ENCODE assay signal across 28 cellular contexts in the genomic region with DNA sequence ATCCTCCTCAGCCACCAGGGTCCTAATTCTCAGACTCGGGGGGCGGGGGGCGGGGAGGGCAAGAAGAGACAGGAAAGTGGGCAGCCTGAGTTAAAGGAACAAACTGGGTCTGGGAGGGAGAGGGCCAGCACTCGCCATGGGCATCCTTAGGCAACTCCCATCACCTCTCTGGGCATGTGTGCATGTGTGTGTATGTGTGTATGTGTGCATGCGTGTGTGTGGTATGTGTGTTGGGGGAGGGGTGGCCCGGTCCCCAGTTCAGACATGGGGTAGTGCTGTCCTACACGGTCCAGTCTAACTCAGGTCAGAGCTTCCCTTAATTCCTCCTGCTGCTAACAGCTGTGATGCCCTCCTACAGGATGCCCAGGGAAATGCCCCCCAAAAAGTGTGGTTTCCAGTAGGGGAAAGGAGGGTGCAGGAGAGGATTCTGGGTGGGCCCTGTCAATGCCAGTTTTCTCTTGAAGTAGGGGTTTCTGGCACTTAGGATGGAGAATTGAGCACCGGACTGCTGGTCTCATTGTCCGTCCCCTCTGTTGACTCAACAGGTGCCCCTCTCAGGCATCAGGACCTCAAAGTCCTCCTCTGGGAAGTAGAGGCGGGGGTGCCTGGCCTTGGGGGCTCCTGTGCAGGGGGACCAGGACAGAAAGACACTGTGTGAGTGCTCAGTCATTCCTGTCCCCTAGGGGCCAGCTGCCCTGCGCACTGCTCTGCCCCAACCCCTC. TPM values are rescaled to one million over a fixed set of nuclear protein-coding genes. Genes with fewer than 3 reads are reported as not detected.
DNase-seq lines count a peak whose midpoint lies in the region; ATAC-seq and TF ChIP-seq lines count a peak whose summit lies in the region.
"Had no signal": no experiment of that assay in that cellular context is flagged by ENCODE, and none has a peak within 500 bp of the region (broad histone marks: within the 10 kb centered on the region; RNA-seq: fewer than 3 reads in every experiment).

No MANE protein-coding gene starts in this region.

- no peak overlapping the region for H2BK15ac ChIP-seq in IMR-90 (ENCODE audit: low read depth, low read length)

- no peak overlapping the region for H3K4me3 Mint-ChIP-seq in activated CD8-positive, alpha-beta T cell treated with anti-CD3 and anti-CD28 coated beads for 36 hours
- no peak overlapping the region for H3K4me3 Mint-ChIP-seq in activated CD8-positive, alpha-beta T cell treated with anti-CD3 and anti-CD28 coated beads, Interleukin-2, amount 10 ng/mL, durations not matched to agents 7 days and 5 days
- no peak overlapping the region for H3K4me3 Mint-ChIP-seq in activated naive CD4-positive, alpha-beta T cell treated with anti-CD3 and anti-CD28 coated beads for 36 hours
- H3K4me3 Mint-ChIP-seq: activated naive CD8-positive, alpha-beta T cell; activated T-helper 17 cell treated with anti-CD3 and anti-CD28 coated beads, Interleukin-2, amount 50 U/mL, for 72 hours; HFFc6; naive thymus-derived CD8-positive, alpha-beta T cell; T-cell; WTC11 had no signal

- no peak overlapping the region for H3K14ac ChIP-seq in IMR-90 (replicated peaks; ENCODE audit: low read depth, low read length)

- no peaks in the 10 kb centered on the region for H3K79me1 ChIP-seq in IMR-90 (ENCODE audit: low read depth in 1 of 2, low read length in 2 of 2)

- H3K27ac ChIP-seq in IMR-90 (ENCODE audit: insufficient read depth, low read length) (no peak overlapping the region), spleen (no peak overlapping the region)
- H3K27ac ChIP-seq: ascending aorta, cardiac muscle cell, skin epidermis, testis, uterus had no signal

- H3K4me3 ChIP-seq in IMR-90 (ENCODE audit: insufficient read depth, low read depth, low read length) (no peak overlapping the region), spleen (no peak overlapping the region)
- H3K4me3 ChIP-seq: ascending aorta, cardiac muscle cell, K562, skin epidermis, testis, uterus had no signal

- no peak for TF ChIP-seq CTCF in activated CD8-positive, alpha-beta T cell treated with anti-CD3 and anti-CD28 coated beads for 36 hours (IDR thresholded peaks at IDR 0.05)
- TF ChIP-seq CTCF in IMR-90 (conservative IDR thresholded peaks at IDR 0.05; ENCODE audit: low read depth, low read length) (no peak), spleen (IDR thresholded peaks at IDR 0.05 in 8 of 11, conservative IDR thresholded peaks at IDR 0.05 in 3 of 11) (no peak)

- H2AK9ac ChIP-seq in IMR-90 (replicated peaks; ENCODE audit: low read depth, low read length, poor library complexity), result no peak overlapping the region

- no peak overlapping the region for H3K4ac ChIP-seq in IMR-90 (ENCODE audit: low read depth, low read length)

- intact Hi-C loops in activated CD8-positive, alpha-beta T cell treated with anti-CD3 and anti-CD28 coated beads for 36 hours (cut with micrococcal nuclease), result no loop called here
- intact Hi-C loops in IMR-90 (cut with micrococcal nuclease) (no loop called here), spleen (cut with DNase I; ENCODE audit: low total_unique reads) (no loop called here)
- intact Hi-C loops in activated naive CD4-positive, alpha-beta T cell treated with anti-CD3 and anti-CD28 coated beads for 36 hours (cut with micrococcal nuclease), result no loop called here

- H3K56ac ChIP-seq in IMR-90 (ENCODE audit: extremely low read depth, insufficient read depth, low read length), result no peak overlapping the region

- no peak overlapping the region for H3K23ac ChIP-seq in IMR-90 (ENCODE audit: low read depth, low read length)

- H3K27me3 ChIP-seq in IMR-90 (ENCODE audit: control insufficient read depth, insufficient read depth, low read length), result peaks cover 9% of the 10 kb centered on the region; the same call in 1 of the 2 replicates
- H3K27me3 ChIP-seq in spleen (replicated peaks in 1 of 7), result no peaks in the 10 kb centered on the region
- H3K27me3 ChIP-seq: ascending aorta, cardiac muscle cell, testis, uterus had no signal

- 0 out of 2 replicates have a peak, but pooled peaks cover 5% of the 10 kb centered on the region for H3K9me1 ChIP-seq in IMR-90 (ENCODE audit: insufficient read depth, low read length)

- H2AK5ac ChIP-seq in IMR-90 (ENCODE audit: low read depth, low read length), result no peak overlapping the region

- no peak for ATAC-seq in activated CD8-positive, alpha-beta T cell treated with anti-CD3 and anti-CD28 coated beads for 36 hours
- no peak for ATAC-seq in activated CD8-positive, alpha-beta T cell treated with anti-CD3 and anti-CD28 coated beads, Interleukin-2, amount 10 ng/mL, durations not matched to agents 7 days and 5 days
- ATAC-seq in IMR-90 (ENCODE audit: low read depth) (no peak), left lobe of liver (no peak), GM18909 (IDR thresholded peaks at IDR 0.05; ENCODE audit: poor library complexity, unreplicated experiment) (no peak)
- ATAC-seq: activated T-helper 17 cell treated with anti-CD3 and anti-CD28 coated beads, Interleukin-2, amount 50 U/mL, for 72 hours; K562; naive thymus-derived CD8-positive, alpha-beta T cell; T-cell; WTC11 had no signal

- H3K27me3 Mint-ChIP-seq in activated CD8-positive, alpha-beta T cell treated with anti-CD3 and anti-CD28 coated beads for 36 hours, result no peaks in the 10 kb centered on the region
- no peaks in the 10 kb centered on the region for H3K27me3 Mint-ChIP-seq in activated CD8-positive, alpha-beta T cell treated with anti-CD3 and anti-CD28 coated beads, Interleukin-2, amount 10 ng/mL, durations not matched to agents 7 days and 5 days (ENCODE audit: low read depth)
- no peaks in the 10 kb centered on the region for H3K27me3 Mint-ChIP-seq in activated naive CD4-positive, alpha-beta T cell treated with anti-CD3 and anti-CD28 coated beads for 36 hours (ENCODE audit: low read depth)
- H3K27me3 Mint-ChIP-seq: activated naive CD8-positive, alpha-beta T cell; activated T-helper 17 cell treated with anti-CD3 and anti-CD28 coated beads, Interleukin-2, amount 50 U/mL, for 72 hours; naive thymus-derived CD8-positive, alpha-beta T cell; T-cell had no signal

- TF ChIP-seq POLR2A in IMR-90 (IDR thresholded peaks at IDR 0.05; ENCODE audit: low read depth, low read length), result no peak
- no peak for TF ChIP-seq POLR2A in spleen (IDR thresholded peaks at IDR 0.05)

- BruUV-seq in IMR-90 (replicated peaks; lab: Mats Ljungman, UMichigan), result no TSS peak

- H2BK5ac ChIP-seq in IMR-90 (ENCODE audit: low read depth, low read length, poor library complexity, severe bottlenecking), result no peak overlapping the region

- peak overlapping the region; percentile 7 for H2AFZ ChIP-seq in IMR-90 (replicated peaks; ENCODE audit: low read length, poor library complexity)

- no peak overlapping the region for H3K27ac Mint-ChIP-seq in activated CD8-positive, alpha-beta T cell treated with anti-CD3 and anti-CD28 coated beads for 36 hours
- H3K27ac Mint-ChIP-seq in activated CD8-positive, alpha-beta T cell treated with anti-CD3 and anti-CD28 coated beads, Interleukin-2, amount 10 ng/mL, durations not matched to agents 7 days and 5 days, result no peak overlapping the region
- no peak overlapping the region for H3K27ac Mint-ChIP-seq in activated naive CD4-positive, alpha-beta T cell treated with anti-CD3 and anti-CD28 coated beads for 36 hours
- H3K27ac Mint-ChIP-seq: activated naive CD8-positive, alpha-beta T cell; activated T-helper 17 cell treated with anti-CD3 and anti-CD28 coated beads, Interleukin-2, amount 50 U/mL, for 72 hours; HFFc6; T-cell; WTC11 had no signal

- H4K8ac ChIP-seq in IMR-90 (ENCODE audit: low read depth in 2 of 2, low read length in 2 of 2), result no peak overlapping the region

- H4K91ac ChIP-seq in IMR-90 (ENCODE audit: insufficient read depth, low read depth, low read length), result no peak overlapping the region

- peaks cover 28% of the 10 kb centered on the region for H3K4me1 Mint-ChIP-seq in activated CD8-positive, alpha-beta T cell treated with anti-CD3 and anti-CD28 coated beads for 36 hours (ENCODE audit: low read depth)
- H3K4me1 Mint-ChIP-seq in activated CD8-positive, alpha-beta T cell treated with anti-CD3 and anti-CD28 coated beads, Interleukin-2, amount 10 ng/mL, durations not matched to agents 7 days and 5 days (ENCODE audit: low read depth), result peaks cover 22% of the 10 kb centered on the region
- peaks cover 25% of the 10 kb centered on the region for H3K4me1 Mint-ChIP-seq in activated naive CD4-positive, alpha-beta T cell treated with anti-CD3 and anti-CD28 coated beads for 36 hours (ENCODE audit: low read depth)

- H2BK20ac ChIP-seq in IMR-90 (ENCODE audit: low read depth, low read length), result no peak overlapping the region

- peak; percentile 2 for DNase-seq in activated CD8-positive, alpha-beta T cell treated with anti-CD3 and anti-CD28 coated beads for 36 hours
- DNase-seq in activated CD8-positive, alpha-beta T cell treated with anti-CD3 and anti-CD28 coated beads, Interleukin-2, amount 10 ng/mL, durations not matched to agents 7 days and 5 days, result no peak
- DNase-seq in IMR-90 (no peak), left lobe of liver (ENCODE audit: low spot score) (peak; percentile 36), spleen (peak; percentile 67), NCI-H510A (lab: John Stamatoyannopoulos, UW) (no peak)
- no peak for DNase-seq in activated naive CD4-positive, alpha-beta T cell treated with anti-CD3 and anti-CD28 coated beads for 36 hours
- DNase-seq: activated CD8-positive, alpha-beta memory T cell treated with anti-CD3 and anti-CD28 coated beads, Interleukin-2, amount 50 U/mL, for 48 hours; DMS79 treated with DMSO at 0.1 percent for 48 hours; erythroblast; GDM1; HFFc6; NCI-H1048; NCI-H446 treated with DMSO at 0.1 percent for 48 hours; occipital lobe; stimulated activated naive CD4-positive, alpha-beta T cell treated with Interleukin-2 at 50 U/mL for 16 hours; testis had no signal

- no peak overlapping the region for H3K18ac ChIP-seq in IMR-90 (ENCODE audit: low read depth, low read length)

- TF ChIP-seq RAD21 in IMR-90 (IDR thresholded peaks at IDR 0.05; ENCODE audit: low read length), result no peak

- POLR2A ChIA-PET in activated CD8-positive, alpha-beta T cell treated with anti-CD3 and anti-CD28 coated beads for 36 hours (lab: Charles Lee), result no interaction called here
- POLR2A ChIA-PET in activated CD8-positive, alpha-beta T cell treated with anti-CD3 and anti-CD28 coated beads, Interleukin-2, amount 10 ng/mL, durations not matched to agents 7 days and 5 days (lab: Charles Lee), result no interaction called here
- POLR2A ChIA-PET in IMR-90 (lab: Charles Lee; ENCODE audit: unreplicated experiment), result no interaction called here

- H3K9me3 Mint-ChIP-seq in activated CD8-positive, alpha-beta T cell treated with anti-CD3 and anti-CD28 coated beads for 36 hours, result no peaks in the 10 kb centered on the region
- H3K9me3 Mint-ChIP-seq in activated CD8-positive, alpha-beta T cell treated with anti-CD3 and anti-CD28 coated beads, Interleukin-2, amount 10 ng/mL, durations not matched to agents 7 days and 5 days (ENCODE audit: insufficient read depth), result no peaks in the 10 kb centered on the region
- H3K9me3 Mint-ChIP-seq in activated naive CD4-positive, alpha-beta T cell treated with anti-CD3 and anti-CD28 coated beads for 36 hours, result no peaks in the 10 kb centered on the region
- H3K9me3 Mint-ChIP-seq: activated T-helper 17 cell treated with anti-CD3 and anti-CD28 coated beads, Interleukin-2, amount 50 U/mL, for 72 hours; HFFc6; naive thymus-derived CD8-positive, alpha-beta T cell; T-cell; WTC11 had no signal

- no peaks in the 10 kb centered on the region for H3K9me3 ChIP-seq in IMR-90 (ENCODE audit: control insufficient read depth, insufficient read depth, low read length)
- H3K9me3 ChIP-seq in spleen, result no peaks in the 10 kb centered on the region
- H3K9me3 ChIP-seq: ascending aorta, testis, uterus had no signal

- H3K4me2 ChIP-seq in IMR-90 (ENCODE audit: low read depth, low read length), result no peak overlapping the region

- H3K4me1 ChIP-seq in IMR-90 (ENCODE audit: control insufficient read depth, insufficient read depth, low read length), result peaks cover 2% of the 10 kb centered on the region; the same call in 1 of the 2 replicates
- peaks cover 5 to 42% (median 27%) of the 10 kb centered on the region in 6 donors for H3K4me1 ChIP-seq in spleen
- H3K4me1 ChIP-seq: ascending aorta, uterus had no signal

- H3K36me3 ChIP-seq in IMR-90 (ENCODE audit: control insufficient read depth, insufficient read depth, low read length) (no peaks in the 10 kb centered on the region), spleen (no peaks in the 10 kb centered on the region)
- H3K36me3 ChIP-seq: ascending aorta, cardiac muscle cell, uterus had no signal

- no peak overlapping the region for H3K9ac ChIP-seq in IMR-90 (ENCODE audit: low read depth, low read length)

- whole genome bisulfite sequencing in IMR-90 (ENCODE audit: extremely low coverage in 2 of 2, insufficient read length in 1 of 2), 2 experiments, result 60% methylated on average over 1 of the region's 11 CpGs; no CpG with 5 or more reads in 1 of the 2 experiments
- WGBS in spleen, 5 donors, result 82 to 93% (median 85%) methylated on average over 7 to 11 of the region's 11 CpGs

- no peak overlapping the region for H2BK120ac ChIP-seq in IMR-90 (ENCODE audit: low read depth, low read length)

- in situ Hi-C loops in IMR-90 (cut with MboI; ENCODE audit: low sequenced_read_pairs), result no loop called here

- no peak overlapping the region for H4K5ac ChIP-seq in IMR-90 (ENCODE audit: low read depth, low read length)

- H4K20me1 ChIP-seq in IMR-90 (ENCODE audit: insufficient read depth, low read length), result no peaks in the 10 kb centered on the region

- dilution Hi-C loops in IMR-90 (cut with HindIII; ENCODE audit: low sequenced_read_pairs, unreplicated experiment), result no loop called here

- CTCF ChIA-PET in activated CD8-positive, alpha-beta T cell treated with anti-CD3 and anti-CD28 coated beads for 36 hours (lab: Charles Lee), result interaction anchor here (1.5 kb wide), 1 partner anchor 142 kb away, joined by 4 read pairs; no protein-coding TSS in a partner anchor
- CTCF ChIA-PET in activated CD8-positive, alpha-beta T cell treated with anti-CD3 and anti-CD28 coated beads, Interleukin-2, amount 10 ng/mL, durations not matched to agents 7 days and 5 days (lab: Charles Lee), result no interaction called here
- CTCF ChIA-PET in IMR-90 (lab: Yijun Ruan, JAX), result no interaction called here
- CTCF ChIA-PET in activated naive CD4-positive, alpha-beta T cell treated with anti-CD3 and anti-CD28 coated beads for 36 hours (lab: Charles Lee), result no interaction called here

- H3K36me3 Mint-ChIP-seq in activated CD8-positive, alpha-beta T cell treated with anti-CD3 and anti-CD28 coated beads for 36 hours (ENCODE audit: low read depth), result no peaks in the 10 kb centered on the region
- H3K36me3 Mint-ChIP-seq in activated CD8-positive, alpha-beta T cell treated with anti-CD3 and anti-CD28 coated beads, Interleukin-2, amount 10 ng/mL, durations not matched to agents 7 days and 5 days (ENCODE audit: low read depth), result no peaks in the 10 kb centered on the region
- H3K36me3 Mint-ChIP-seq in activated naive CD4-positive, alpha-beta T cell treated with anti-CD3 and anti-CD28 coated beads for 36 hours (ENCODE audit: low read depth), result no peaks in the 10 kb centered on the region
- H3K36me3 Mint-ChIP-seq: naive thymus-derived CD8-positive, alpha-beta T cell; T-cell; WTC11 had no signal

RNA-seq across cellular contexts. Expression of gene ZMIZ1, which starts 15.1 kb away (rescaled TPM):
- 10 to 100 TPM; 46.5 to 52.2 TPM for total RNA-seq in activated CD8-positive, alpha-beta T cell treated with anti-CD3 and anti-CD28 coated beads for 36 hours
- total RNA-seq in activated CD8-positive, alpha-beta T cell treated with anti-CD3 and anti-CD28 coated beads, Interleukin-2, amount 10 ng/mL, durations not matched to agents 7 days and 5 days, result 10 to 100 TPM; 39.9 to 40.6 TPM
- total RNA-seq in IMR-90 (2012; rRNA removed) (6.6 and 6.7 TPM in 2 replicates), left lobe of liver (15.0 TPM), spleen (100 to 1,000 TPM; 117 to 210 (median 129) TPM)
- polyA plus RNA-seq in IMR-90 (2012; rRNA removed) (43.2 and 48.7 TPM in 2 replicates), spleen (10 to 100 TPM; 10.7 to 29.7 (median 11.8) TPM)
- polyA plus RNA-seq in IMR-90 (2012; cell fraction: cytosol; rRNA removed), result 39.5 and 51.2 TPM in 2 replicates
- 57.0 and 113 TPM in 2 replicates for polyA plus RNA-seq in IMR-90 (2012; cell fraction: nucleus; rRNA removed; ENCODE audit: low replicate concordance)
- total RNA-seq in activated naive CD4-positive, alpha-beta T cell treated with anti-CD3 and anti-CD28 coated beads for 36 hours, result 10 to 100 TPM; 15.6 to 18.3 TPM

Comparison
In these comparisons a context has a peak if more than half of its experiments do, and no peak if none do; other contexts are left out.
1. DNase-seq: peak in activated CD8-positive, alpha-beta T cell treated with anti-CD3 and anti-CD28 coated beads for 36 hours (single experiment), left lobe of liver (single experiment) and spleen (single experiment); none in activated CD8-positive, alpha-beta T cell treated with anti-CD3 and anti-CD28 coated beads, Interleukin-2, amount 10 ng/mL, durations not matched to agents 7 days and 5 days (single experiment), IMR-90 (single experiment), NCI-H510A (single experiment) and activated naive CD4-positive, alpha-beta T cell treated with anti-CD3 and anti-CD28 coated beads for 36 hours (single experiment).